In genomic region chr5:141869040-141869439, GRCh38 we compare ENCODE assay signal across 1 cellular context.
TF ChIP-seq lines count a peak whose summit lies in the region.

No MANE protein-coding gene starts in this region.

TF ChIP-seq in H1, 55 proteins besides CTCF, POLR2A, EP300 and RAD21:
- TF ChIP-seq ASH2L (IDR thresholded peaks at IDR 0.05; ENCODE audit: low read length) (no peak), RFX5 (IDR thresholded peaks at IDR 0.05; ENCODE audit: borderline replicate concordance, low read depth, low read length) (no peak), HDAC2 (IDR thresholded peaks at IDR 0.05; ENCODE audit: borderline replicate concordance in 1 of 2, low read depth in 2 of 2, low read length in 2 of 2) (no peak), SUZ12 (IDR thresholded peaks at IDR 0.05; ENCODE audit: low read length) (no peak), CBX8 (IDR thresholded peaks at IDR 0.05; ENCODE audit: borderline replicate concordance, low read depth, low read length) (no peak), BACH1 (IDR thresholded peaks at IDR 0.05; ENCODE audit: low read length) (no peak), TAF7 (optimal IDR thresholded peaks at IDR 0.05; ENCODE audit: borderline replicate concordance, low read depth, low read length) (no peak), GTF2F1 (IDR thresholded peaks at IDR 0.05; ENCODE audit: borderline replicate concordance, low read depth, low read length) (no peak), CHD1 (IDR thresholded peaks at IDR 0.05; ENCODE audit: low read depth, low read length) (no peak), CBX5 (IDR thresholded peaks at IDR 0.05; ENCODE audit: low read depth, low read length) (no peak), USF2 (IDR thresholded peaks at IDR 0.05; ENCODE audit: low read length) (no peak), TAF1 (IDR thresholded peaks at IDR 0.05; ENCODE audit: low read depth, low read length) (no peak), POLR2AphosphoS5 (IDR thresholded peaks at IDR 0.05; ENCODE audit: low read depth, low read length) (no peak; the same call in 1 of the 2 replicates), JUN (IDR thresholded peaks at IDR 0.05; ENCODE audit: low read depth, low read length) (no peak), YY1 (IDR thresholded peaks at IDR 0.05; ENCODE audit: low read depth, low read length) (no peak)
